21 cellular contexts compared by ENCODE assay signal in the genomic region with DNA sequence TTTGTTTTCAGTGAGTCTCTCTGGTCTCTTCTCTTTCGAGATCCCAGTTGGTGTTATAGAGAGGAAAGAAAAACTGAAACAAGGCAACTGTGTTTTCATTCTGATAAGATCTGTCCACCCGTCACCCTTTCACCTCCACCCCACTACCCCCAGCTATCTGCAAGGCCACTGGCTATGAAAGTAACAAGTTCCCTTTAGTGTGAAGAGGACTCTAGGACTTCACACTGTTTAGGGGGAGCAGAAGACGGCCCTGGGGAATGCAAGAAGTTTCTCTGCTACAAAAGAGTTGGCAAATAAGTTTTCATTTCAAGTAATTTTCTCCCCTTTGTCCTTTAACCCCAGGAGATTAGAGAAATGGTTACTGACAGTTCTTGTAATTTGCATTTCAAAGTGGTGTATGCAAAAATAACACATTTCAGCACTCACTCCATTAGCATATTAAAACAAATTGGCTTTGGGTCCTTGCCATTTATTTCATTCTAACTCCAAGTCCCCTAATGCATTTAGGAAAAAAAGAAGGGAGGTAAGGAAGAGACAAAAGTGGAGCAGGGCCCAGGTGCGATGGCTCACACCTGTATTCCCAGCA.
DNase-seq lines count a peak whose midpoint lies in the region; ATAC-seq, FAIRE-seq and TF ChIP-seq lines count a peak whose summit lies in the region.
"Had no signal": no experiment of that assay in that cellular context is flagged by ENCODE, and none has a peak within 500 bp of the region (broad histone marks: within the 10 kb centered on the region; RNA-seq: fewer than 3 reads in every experiment).

No MANE protein-coding gene starts in this region.

- no peak overlapping the region for H2AFZ ChIP-seq in GM12878 (ENCODE audit: control insufficient read depth, low read depth, low read length)
- no peak overlapping the region for H2AFZ ChIP-seq in PC-9

- H3K4me2 ChIP-seq in GM12878 (ENCODE audit: control insufficient read depth, insufficient read depth) (no peak overlapping the region), PC-9 (no peak overlapping the region)

- H3K4me1 Mint-ChIP-seq in Caco-2 (ENCODE audit: low read depth, unreplicated experiment) = peaks cover 19% of the 10 kb centered on the region
- H3K4me1 Mint-ChIP-seq: CD14-positive monocyte, T-cell had no signal

- H4K20me1 ChIP-seq in GM12878 (ENCODE audit: control insufficient read depth, insufficient read depth) (no peaks in the 10 kb centered on the region), PC-9 (ENCODE audit: insufficient read depth) (no peaks in the 10 kb centered on the region)

- H3K27ac Mint-ChIP-seq in Caco-2 (ENCODE audit: unreplicated experiment) = peak overlapping the region; percentile 70
- H3K27ac Mint-ChIP-seq: activated naive CD8-positive, alpha-beta T cell treated with anti-CD3 and anti-CD28 coated beads for 36 hours; CD14-positive monocyte; stimulated activated naive B cell treated with anti-CD40 and anti-IgM and Interleukin-4, amounts not matched to agents 10 μg/mL and 1 μg/mL and 100 μg/mL, for 72 hours; T-cell had no signal

- TF ChIP-seq RAD21 in GM12878 (IDR thresholded peaks at IDR 0.05; ENCODE audit: insufficient read depth, low read depth, low read length) = no peak

- BruUV-seq in Caco-2 (replicated peaks; lab: Mats Ljungman, UMichigan) (no TSS peak), GM12878 (replicated peaks; lab: Mats Ljungman, UMichigan) (no TSS peak), PC-9 (replicated peaks; lab: Mats Ljungman, UMichigan) (no TSS peak)

- H3K36me3 ChIP-seq in Caco-2 (ENCODE audit: control insufficient read depth, insufficient read depth, low read length) (no peaks in the 10 kb centered on the region), GM12878 (ENCODE audit: control insufficient read depth in 2 of 2, insufficient read depth in 2 of 2, low read length in 1 of 2) (no peaks in the 10 kb centered on the region), PC-9 (ENCODE audit: low read depth) (no peaks in the 10 kb centered on the region)

- no peak overlapping the region for H3K4me3 Mint-ChIP-seq in Caco-2 (ENCODE audit: unreplicated experiment)
- H3K4me3 Mint-ChIP-seq: activated naive CD8-positive, alpha-beta T cell treated with anti-CD3 and anti-CD28 coated beads for 36 hours; CD14-positive monocyte; stimulated activated naive B cell treated with anti-CD40 and anti-IgM and Interleukin-4, amounts not matched to agents 10 μg/mL and 1 μg/mL and 100 μg/mL, for 72 hours; T-cell had no signal

- RAD21 ChIA-PET in GM12878 (lab: Charles Lee; ENCODE audit: unreplicated experiment) = interaction anchor here (1.0 kb wide), 1 partner anchor 78 kb away, joined by 3 read pairs; no protein-coding TSS in a partner anchor

- H3K27me3 ChIP-seq in Caco-2 (replicated peaks; ENCODE audit: control insufficient read depth, insufficient read depth, low read length) (no peaks in the 10 kb centered on the region), GM12878 (replicated peaks in 1 of 2; ENCODE audit: control insufficient read depth in 2 of 2, insufficient read depth in 2 of 2, low read length in 1 of 2) (no peaks in the 10 kb centered on the region), PC-9 (ENCODE audit: insufficient read depth, low read depth) (no peaks in the 10 kb centered on the region)
- H3K27me3 ChIP-seq: foreskin keratinocyte had no signal

- 25% methylated on average over 4 of the region's 4 CpGs for WGBS in GM12878 (ENCODE audit: insufficient coverage, insufficient replicate concordance, low lambda C conversion rate, missing lambda C conversion rate)

- in situ Hi-C loops in GM12878 (cut with MboI) (no loop called here), KBM-7 (cut with MboI; ENCODE audit: low pct_unique_long_range_greater_than_20kb, low sequenced_read_pairs) (no loop called here)

- intact Hi-C loops in Caco-2 (cut with micrococcal nuclease; ENCODE audit: unreplicated experiment) = no loop called here
- intact Hi-C loops in GM12878 (cut with micrococcal nuclease; ENCODE audit: unreplicated experiment) = no loop called here
- intact Hi-C loops in PC-9 (cut with micrococcal nuclease; ENCODE audit: unreplicated experiment) = no loop called here

- CTCF ChIA-PET in Caco-2 (lab: Charles Lee) (no interaction called here), GM12878 (lab: Yijun Ruan, JAX) (interaction anchor here (0.9 to 1.3 kb wide), 3 partner anchors 10 to 404 kb away, joined by 3 to 5 read pairs (median 4); partner anchors contain the start of gene PPM1J), PC-9 (lab: Charles Lee) (no interaction called here)

- H3K36me3 Mint-ChIP-seq in Caco-2 (ENCODE audit: insufficient read depth, unreplicated experiment) = no peaks in the 10 kb centered on the region
- H3K36me3 Mint-ChIP-seq: activated naive CD8-positive, alpha-beta T cell treated with anti-CD3 and anti-CD28 coated beads for 36 hours; CD14-positive monocyte; stimulated activated naive B cell treated with anti-CD40 and anti-IgM and Interleukin-4, amounts not matched to agents 10 μg/mL and 1 μg/mL and 100 μg/mL, for 72 hours; T-cell had no signal

- H3K9me3 ChIP-seq in Caco-2 (no peaks in the 10 kb centered on the region), GM12878 (replicated peaks; ENCODE audit: control insufficient read depth, insufficient read depth, low read length) (no peaks in the 10 kb centered on the region), PC-9 (ENCODE audit: insufficient read depth, low read depth) (no peaks in the 10 kb centered on the region)

- H3K9me3 Mint-ChIP-seq in Caco-2 (ENCODE audit: unreplicated experiment) = no peaks in the 10 kb centered on the region
- H3K9me3 Mint-ChIP-seq: activated naive CD8-positive, alpha-beta T cell treated with anti-CD3 and anti-CD28 coated beads for 36 hours; stimulated activated naive B cell treated with anti-CD40 and anti-IgM and Interleukin-4, amounts not matched to agents 10 μg/mL and 1 μg/mL and 100 μg/mL, for 72 hours; T-cell had no signal

- ATAC-seq in GM19395 (IDR thresholded peaks at IDR 0.05; ENCODE audit: unreplicated experiment) = peak; percentile 77
- peak; percentile 78 for ATAC-seq in HG02938 (IDR thresholded peaks at IDR 0.05; ENCODE audit: unreplicated experiment)
- ATAC-seq in GM12878 = peak; percentile 90
- ATAC-seq: foreskin keratinocyte; stimulated activated naive B cell treated with anti-CD40 and anti-IgM and Interleukin-4, amounts not matched to agents 10 μg/mL and 1 μg/mL and 100 μg/mL, for 72 hours; T-cell had no signal

- H3K4me1 ChIP-seq in Caco-2 (peaks cover 37% of the 10 kb centered on the region), GM12878 (ENCODE audit: control insufficient read depth, insufficient read depth, low read length) (peaks cover 14% of the 10 kb centered on the region), PC-9 (replicated peaks; ENCODE audit: insufficient read depth) (peaks cover 12% of the 10 kb centered on the region)

- DNase-seq in Caco-2 (no peak), GM12878 (ENCODE audit: low read depth, low spot score) (no peak), PC-9 (no peak), NCI-H748 (lab: John Stamatoyannopoulos, UW; ENCODE audit: unreplicated experiment) (no peak), KBM-7 (no peak), hippocampal formation (lab: John Stamatoyannopoulos, UW) (no peak)
- DNase-seq: activated naive CD8-positive, alpha-beta T cell treated with anti-CD3 and anti-CD28 coated beads for 36 hours; central memory CD4-positive, alpha-beta T cell; foreskin keratinocyte; mesendoderm; NCI-H1694 treated with DMSO at 0.1 percent for 48 hours; NCI-H69; occipital lobe; RPMI8226; stimulated activated naive B cell treated with anti-CD40 and anti-IgM and Interleukin-4, amounts not matched to agents 10 μg/mL and 1 μg/mL and 100 μg/mL, for 72 hours; T-cell had no signal

- H3K9ac ChIP-seq in GM12878 (ENCODE audit: control insufficient read depth, insufficient read depth, low read length) = no peak overlapping the region

- SMC1A ChIA-PET in GM12878 (lab: Charles Lee; ENCODE audit: uncharacterized antibody, unreplicated experiment) = interaction anchor here (0.6 kb wide), 1 partner anchor 46 kb away, joined by 3 read pairs; no protein-coding TSS in a partner anchor

- no peak for FAIRE-seq in GM12878 (lab: Jason Lieb, UNC)
- FAIRE-seq: keratinocyte had no signal

- H3F3A ChIP-seq in PC-9 (ENCODE audit: insufficient read depth, low read depth) = peaks cover 12% of the 10 kb centered on the region; the same call in 1 of the 2 replicates

- H3K79me2 ChIP-seq in GM12878 (ENCODE audit: control insufficient read depth, insufficient read depth, low read length) = no peaks in the 10 kb centered on the region
- no peaks in the 10 kb centered on the region for H3K79me2 ChIP-seq in PC-9 (ENCODE audit: low read depth)

- no peak overlapping the region for H3K27ac ChIP-seq in GM12878 (ENCODE audit: control insufficient read depth, insufficient read depth)
- no peak overlapping the region for H3K27ac ChIP-seq in PC-9
- H3K27ac ChIP-seq: foreskin keratinocyte, HL-60 had no signal

- H3K9me2 ChIP-seq in PC-9 (ENCODE audit: insufficient read depth) = no peaks in the 10 kb centered on the region

- TF ChIP-seq POLR2A in GM12878 (IDR thresholded peaks at IDR 0.05; ENCODE audit: low read depth, low read length) = no peak

- H3K4me3 ChIP-seq in Caco-2 (ENCODE audit: low read depth, low read length) = no peak overlapping the region
- H3K4me3 ChIP-seq in GM12878 = no peak overlapping the region
- H3K4me3 ChIP-seq in PC-9 = no peak overlapping the region

- TF ChIP-seq EP300 in GM12878 (IDR thresholded peaks at IDR 0.05; ENCODE audit: borderline replicate concordance in 1 of 2, control insufficient read depth in 1 of 2, low read depth in 2 of 2, low read length in 2 of 2) = no peak

- TF ChIP-seq CTCF in Caco-2 (IDR thresholded peaks at IDR 0.05; ENCODE audit: insufficient read depth in 1 of 2, low read depth in 1 of 2, low read length in 1 of 2, severe bottlenecking in 1 of 2, unreplicated experiment in 1 of 2) (no peak), GM12878 (IDR thresholded peaks at IDR 0.05 in 2 of 3, conservative IDR thresholded peaks at IDR 0.05 in 1 of 3; ENCODE audit: control insufficient read depth in 2 of 3, extremely low read depth in 1 of 3, insufficient read depth in 1 of 3, low read depth in 3 of 3, low read length in 3 of 3) (no peak), PC-9 (conservative IDR thresholded peaks at IDR 0.05) (no peak)

- POLR2A ChIA-PET in Caco-2 (lab: Charles Lee) = interaction anchor here (0.6 kb wide), 1 partner anchor 284 kb away, joined by 3 read pairs; no protein-coding TSS in a partner anchor
- POLR2A ChIA-PET in GM12878 (lab: Charles Lee) = no interaction called here
- POLR2A ChIA-PET in PC-9 (lab: Charles Lee; ENCODE audit: unreplicated experiment) = no interaction called here

- no peaks in the 10 kb centered on the region for H3K27me3 Mint-ChIP-seq in Caco-2 (ENCODE audit: insufficient read depth, unreplicated experiment)
- H3K27me3 Mint-ChIP-seq: activated naive CD8-positive, alpha-beta T cell treated with anti-CD3 and anti-CD28 coated beads for 36 hours had no signal

TF ChIP-seq in GM12878, 131 proteins besides CTCF, POLR2A, EP300 and RAD21 (continues in another document):
- TF ChIP-seq ASH2L (IDR thresholded peaks at IDR 0.05; ENCODE audit: borderline replicate concordance, low read depth) (no peak), HCFC1 (IDR thresholded peaks at IDR 0.05; ENCODE audit: low read length) (no peak), NR2C1 (IDR thresholded peaks at IDR 0.05) (peak; percentile 40), WRNIP1 (IDR thresholded peaks at IDR 0.05; ENCODE audit: borderline replicate concordance, low read depth, low read length) (no peak), HDGF (IDR thresholded peaks at IDR 0.05) (no peak)
